Comparison of ENCODE assay signal across 7 cellular contexts in the genomic region with DNA sequence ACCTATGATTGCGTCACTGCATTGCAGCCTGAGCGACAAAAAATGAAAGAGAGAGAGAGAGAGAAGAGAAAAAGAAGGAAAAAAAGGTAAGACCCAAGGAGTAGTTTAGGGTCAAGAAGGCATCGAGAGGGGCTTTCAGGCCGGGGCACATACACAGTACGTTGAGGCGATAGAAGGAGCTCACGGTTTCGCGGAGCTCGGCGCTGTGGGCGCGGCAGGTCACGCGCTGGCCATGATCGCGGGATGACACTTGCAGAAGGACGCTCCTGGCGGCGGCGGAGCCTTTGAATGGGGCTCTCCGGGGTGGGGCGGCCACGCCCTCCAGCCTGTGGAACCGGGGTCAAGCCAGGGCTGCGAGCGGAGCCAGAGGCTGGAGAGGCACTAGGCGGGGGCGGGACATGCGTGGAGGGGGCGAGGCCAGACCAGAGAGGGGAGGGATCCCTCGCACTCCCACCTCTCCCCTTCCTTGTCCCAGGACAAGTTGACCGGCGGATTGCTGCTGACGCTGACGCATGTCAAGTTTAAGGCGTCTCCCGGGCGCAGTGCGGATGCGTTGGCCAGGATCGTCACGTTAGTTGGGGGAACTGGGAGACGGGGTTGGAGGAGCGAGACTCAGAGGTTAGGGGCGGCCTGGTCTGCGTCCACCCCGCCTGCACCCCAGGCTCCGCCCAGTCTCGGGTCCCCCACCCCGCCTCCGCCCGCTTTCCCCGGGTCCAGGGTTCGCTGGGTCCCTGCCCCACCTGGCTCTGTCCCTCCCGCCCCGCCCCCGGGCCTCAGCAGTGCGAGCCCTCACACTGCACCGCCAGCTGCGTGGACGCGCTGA. TPM values are rescaled to one million over a fixed set of nuclear protein-coding genes. Genes with fewer than 3 reads are reported as not detected.
DNase-seq lines count a peak whose midpoint lies in the region; ATAC-seq and TF ChIP-seq lines count a peak whose summit lies in the region.
"Had no signal": no experiment of that assay in that cellular context is flagged by ENCODE, and none has a peak within 500 bp of the region (broad histone marks: within the 10 kb centered on the region; RNA-seq: fewer than 3 reads in every experiment).

No MANE protein-coding gene starts in this region.

- H3K27me3 ChIP-seq in hepatocyte = peaks cover 52% of the 10 kb centered on the region

- H3K9me3 ChIP-seq in hepatocyte (ENCODE audit: low read depth) = no peaks in the 10 kb centered on the region

- H3K4me1 ChIP-seq in hepatocyte (ENCODE audit: insufficient read depth) = peaks cover 15% of the 10 kb centered on the region

- H3K36me3 ChIP-seq in hepatocyte (replicated peaks; ENCODE audit: insufficient read depth, low read depth) = no peaks in the 10 kb centered on the region

- no peak for ATAC-seq in HG03139 (IDR thresholded peaks at IDR 0.05; ENCODE audit: unreplicated experiment)

- H3K79me2 ChIP-seq in hepatocyte = no peaks in the 10 kb centered on the region

- H2AFZ ChIP-seq in hepatocyte = no peak overlapping the region

- 10% methylated on average over 43 of the region's 63 CpGs for WGBS in hepatocyte (ENCODE audit: low lambda C conversion rate, missing lambda C conversion rate)

- no peaks in the 10 kb centered on the region for H4K20me1 ChIP-seq in hepatocyte (ENCODE audit: insufficient read depth, poor library complexity, severe bottlenecking)

- no peaks in the 10 kb centered on the region for H3K9me2 ChIP-seq in hepatocyte (replicated peaks; ENCODE audit: insufficient read depth)

- DNase-seq in 8988T (peak; percentile 90), NCI-H82 (lab: John Stamatoyannopoulos, UW) (peak; percentile 75), hepatocyte (ENCODE audit: low spot score) (peak; percentile 68)
- no peak for DNase-seq in stimulated activated CD4-positive, alpha-beta T cell treated with anti-CD3 and anti-CD28 coated beads, Interleukin-1b, Interleukin-23, amount 100 ng/mL, for 48 hours
- DNase-seq in stimulated activated CD4-positive, alpha-beta T cell treated with anti-CD3 and anti-CD28 coated beads, Interleukin-4, amount 100 ng/mL, for 1 hour = no peak

- no peak for TF ChIP-seq CTCF in hepatocyte (IDR thresholded peaks at IDR 0.05; ENCODE audit: poor library complexity)

- H3K4me3 ChIP-seq in hepatocyte = peak overlapping the region; percentile 20

- no peak overlapping the region for H3K27ac ChIP-seq in hepatocyte

- peak overlapping the region; percentile 86 for H3K4me2 ChIP-seq in hepatocyte

RNA-seq across cellular contexts. Expression of gene NPHS1, which starts 6.9 kb away (rescaled TPM):
- total RNA-seq in hepatocyte = 0.30 and 0.36 TPM in 2 replicates
- 0.15 and 0.76 TPM in 2 replicates for polyA plus RNA-seq in hepatocyte
- total RNA-seq: activated CD8-positive, alpha-beta memory T cell treated with anti-CD3 and anti-CD28 coated beads for 36 hours had no signal

RNA-seq across cellular contexts. Expression of gene KIRREL2, which starts 11.3 kb away (rescaled TPM):
- 0.12 and 1.4 TPM in 2 replicates for total RNA-seq in hepatocyte
- polyA plus RNA-seq in hepatocyte = 0.64 and 2.3 TPM in 2 replicates

RNA-seq across cellular contexts. Expression of gene APLP1, which starts 22.9 kb away (rescaled TPM):
- 19.8 and 29.0 TPM in 2 replicates for total RNA-seq in hepatocyte
- polyA plus RNA-seq in hepatocyte = 115 and 147 TPM in 2 replicates

RNA-seq across cellular contexts. Expression of gene PRODH2, which starts 32.8 kb away (rescaled TPM):
- 5.1 and 6.8 TPM in 2 replicates for total RNA-seq in hepatocyte
- polyA plus RNA-seq in hepatocyte = 7.1 and 13.9 TPM in 2 replicates
- total RNA-seq: activated CD8-positive, alpha-beta memory T cell treated with anti-CD3 and anti-CD28 coated beads for 36 hours had no signal

RNA-seq across cellular contexts. Expression of gene NFKBID, which starts 54.9 kb away (rescaled TPM):
- 2.7 and 3.9 TPM in 2 replicates for total RNA-seq in hepatocyte
- polyA plus RNA-seq in hepatocyte = 7.3 and 10.8 TPM in 2 replicates

Comparison
In these comparisons a context has a peak if more than half of its experiments do, and no peak if none do; other contexts are left out.
1. DNase-seq: peak in 8988T (single experiment), NCI-H82 (single experiment) and hepatocyte (single experiment); none in stimulated activated CD4-positive, alpha-beta T cell treated with anti-CD3 and anti-CD28 coated beads, Interleukin-1b, Interleukin-23, amount 100 ng/mL, for 48 hours (single experiment) and stimulated activated CD4-positive, alpha-beta T cell treated with anti-CD3 and anti-CD28 coated beads, Interleukin-4, amount 100 ng/mL, for 1 hour (single experiment).